8 cellular contexts compared by ENCODE assay signal in genomic region chr7:127924874-127925273, GRCh38.
"Had no signal": no experiment of that assay in that cellular context is flagged by ENCODE, and none has a peak within 500 bp of the region (broad histone marks: within the 10 kb centered on the region; RNA-seq: fewer than 3 reads in every experiment).

No MANE protein-coding gene starts in this region.

- H3K4me3 Mint-ChIP-seq: GM23338, H9 had no signal

- DNase-seq: H9, HCEC 1CT, IMR-90, KBM-7 had no signal

- H3K4me2 ChIP-seq: GM23338 had no signal

- H2AFZ ChIP-seq: GM23338 had no signal

- H3K9me3 Mint-ChIP-seq: GM23338, H9 had no signal

- ATAC-seq: GM23338 had no signal

- H3K4me3 ChIP-seq: GM23338 had no signal

- H3K27ac Mint-ChIP-seq: GM23338, H9 had no signal

- FAIRE-seq: H1, H54 had no signal

- H3K27ac ChIP-seq: HL-60 had no signal
